In the genomic region with DNA sequence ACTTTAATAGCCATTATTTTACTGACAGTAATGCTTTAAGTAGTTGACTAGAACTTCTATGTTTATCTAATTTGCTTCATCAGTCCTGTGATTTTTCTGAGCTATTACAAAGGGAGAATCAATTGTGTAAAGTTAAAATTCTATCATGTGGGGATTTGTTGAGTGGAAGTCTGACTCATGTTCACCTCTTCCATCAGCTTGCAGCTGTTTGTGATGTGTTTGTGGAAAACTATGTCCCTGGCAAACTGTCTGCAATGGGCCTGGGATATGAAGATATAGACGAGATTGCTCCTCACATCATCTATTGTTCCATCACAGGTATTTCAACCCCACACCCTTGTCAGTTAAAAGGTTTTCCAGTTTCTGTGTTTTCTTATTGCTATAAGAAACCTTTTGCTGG, we compare ENCODE assay signal across 17 cellular contexts. TPM values are rescaled to one million over a fixed set of nuclear protein-coding genes. Genes with fewer than 3 reads are reported as not detected.
DNase-seq lines count a peak whose midpoint lies in the region; ATAC-seq, FAIRE-seq and TF ChIP-seq lines count a peak whose summit lies in the region.
"Had no signal": no experiment of that assay in that cellular context is flagged by ENCODE, and none has a peak within 500 bp of the region (broad histone marks: within the 10 kb centered on the region; RNA-seq: fewer than 3 reads in every experiment).

No MANE protein-coding gene starts in this region.

- H3K4me1 ChIP-seq in mammary epithelial cell (ENCODE audit: insufficient read depth, low read length), result peaks cover 7% of the 10 kb centered on the region
- H3K4me1 ChIP-seq: prostate gland, transverse colon had no signal

- H3K27me3 ChIP-seq in mammary epithelial cell (ENCODE audit: insufficient read depth, low read length), result no peaks in the 10 kb centered on the region
- H3K27me3 ChIP-seq: transverse colon had no signal

- no peak overlapping the region for H2AFZ ChIP-seq in mammary epithelial cell (ENCODE audit: low read depth, low read length)

- no peak for TF ChIP-seq CTCF in mammary epithelial cell (conservative IDR thresholded peaks at IDR 0.05 in 1 of 2, IDR thresholded peaks at IDR 0.05 in 1 of 2; ENCODE audit: extremely low read depth in 1 of 2, insufficient read depth in 1 of 2, low read depth in 1 of 2, low read length in 2 of 2)

- CTCF ChIA-PET in mammary epithelial cell (lab: Charles Lee; ENCODE audit: low non-redundant PET), result interaction anchor here (0.5 to 0.6 kb wide), 2 partner anchors 60 to 569 kb away, joined by 3 read pairs; a partner anchor contains a TSS

- WGBS in mammary epithelial cell (ENCODE audit: low coverage, missing lambda C conversion rate), result 35% methylated on average over 1 of the region's 1 CpG

- H4K20me1 ChIP-seq in mammary epithelial cell (ENCODE audit: insufficient read depth, low read length), result no peaks in the 10 kb centered on the region

- no peak for ATAC-seq in HG02571 (IDR thresholded peaks at IDR 0.05; ENCODE audit: unreplicated experiment)
- ATAC-seq: natural killer cell; stimulated activated memory B cell treated with anti-CD40 and anti-IgM and Interleukin-4, amounts not matched to agents 10 μg/mL and 1 μg/mL and 100 μg/mL, for 72 hours had no signal

- no peak overlapping the region for H3K4me2 ChIP-seq in mammary epithelial cell (ENCODE audit: insufficient read depth, low read depth, low read length)

- intact Hi-C loops in mammary epithelial cell (cut with micrococcal nuclease), result no loop called here

- no peak overlapping the region for H3K4me3 ChIP-seq in mammary epithelial cell (replicated peaks in 1 of 3; ENCODE audit: insufficient read depth in 1 of 3, low read depth in 2 of 3, low read length in 3 of 3)
- H3K4me3 ChIP-seq: prostate gland, transverse colon had no signal

- H3K79me2 ChIP-seq in mammary epithelial cell (ENCODE audit: insufficient read depth, low read length), result no peaks in the 10 kb centered on the region

- peak; percentile 48 for FAIRE-seq in H54 (lab: Jason Lieb, UNC)

- dilution Hi-C loops in mammary epithelial cell (cut with HindIII; ENCODE audit: low sequenced_read_pairs), result no loop called here

- H3K9me3 ChIP-seq in mammary epithelial cell (replicated peaks; ENCODE audit: insufficient read depth, low read length), result no peaks in the 10 kb centered on the region
- H3K9me3 ChIP-seq: prostate gland, transverse colon had no signal

- H3K36me3 ChIP-seq in mammary epithelial cell (ENCODE audit: insufficient read depth, low read length), result no peaks in the 10 kb centered on the region
- H3K36me3 ChIP-seq: prostate gland, transverse colon had no signal

- TF ChIP-seq POLR2A in H54 (IDR thresholded peaks at IDR 0.05; ENCODE audit: low read depth, low read length), result no peak

- H3K9ac ChIP-seq in mammary epithelial cell (ENCODE audit: insufficient read depth, low read length), result no peak overlapping the region

- peak overlapping the region; percentile 15 for H3K27ac ChIP-seq in mammary epithelial cell (ENCODE audit: insufficient read depth, low read depth, low read length)
- H3K27ac ChIP-seq: C4-2B, prostate gland, transverse colon had no signal

- no TSS peak for BruUV-seq in mammary epithelial cell (replicated peaks; lab: Mats Ljungman, UMichigan)

- in situ Hi-C loops in mammary epithelial cell (cut with MboI; ENCODE audit: low sequenced_read_pairs in 2 of 2), result no loop called here

- DNase-seq in H54 (ENCODE audit: insufficient read length, low spot score), result no peak
- peak; percentile 80 for DNase-seq in mammary epithelial cell
- peak; percentile 72 for DNase-seq in fibroblast of the conjunctiva (ENCODE audit: low read depth)
- DNase-seq in stromal cell of bone marrow (ENCODE audit: low read depth), result peak; percentile 37
- no peak for DNase-seq in NCI-H1436 (lab: John Stamatoyannopoulos, UW)
- no peak for DNase-seq in NCI-H345 (lab: John Stamatoyannopoulos, UW)
- DNase-seq: activated CD4-positive, alpha-beta memory T cell treated with anti-CD3 and anti-CD28 coated beads, Interleukin-2, amount 10 ng/mL, durations not matched to agents 7 days and 5 days; activated T-cell treated with anti-CD3 and anti-CD28 coated beads, Interleukin-2, amount 50 U/mL, for 48 hours; islet precursor cell; natural killer cell; NCI-H2227 treated with DMSO at 0.1 percent for 48 hours; transverse colon had no signal

RNA-seq across cellular contexts. Expression of a gene that starts 59.9 kb away (rescaled TPM):
- total RNA-seq in mammary epithelial cell, result 100 to 1,000 TPM in 1 of 2 donors, 10 to 100 TPM in 1; 12.3 to 138 TPM
- 72.6 TPM for polyA plus RNA-seq in mammary epithelial cell
- 41.0 TPM for polyA minus RNA-seq in mammary epithelial cell
- total RNA-seq: activated CD4-positive, alpha-beta memory T cell treated with anti-CD3 and anti-CD28 coated beads, Interleukin-2, amount 10 ng/mL, durations not matched to agents 7 days and 5 days; T-helper 1 cell treated with Interleukin-12 subunit alpha and Interleukin-12 subunit beta and Interleukin-4 antibody, amounts not matched to agents 30 ng/mL and 1 ng/mL, for 36 hours had no signal

Comparison
In these comparisons a context has a peak if more than half of its experiments do, and no peak if none do; other contexts are left out.
1. DNase-seq: peak in mammary epithelial cell (single experiment), fibroblast of the conjunctiva (single experiment) and stromal cell of bone marrow (single experiment); none in H54 (single experiment), NCI-H1436 (single experiment) and NCI-H345 (single experiment).